18 cellular contexts compared by ENCODE assay signal in the genomic region with DNA sequence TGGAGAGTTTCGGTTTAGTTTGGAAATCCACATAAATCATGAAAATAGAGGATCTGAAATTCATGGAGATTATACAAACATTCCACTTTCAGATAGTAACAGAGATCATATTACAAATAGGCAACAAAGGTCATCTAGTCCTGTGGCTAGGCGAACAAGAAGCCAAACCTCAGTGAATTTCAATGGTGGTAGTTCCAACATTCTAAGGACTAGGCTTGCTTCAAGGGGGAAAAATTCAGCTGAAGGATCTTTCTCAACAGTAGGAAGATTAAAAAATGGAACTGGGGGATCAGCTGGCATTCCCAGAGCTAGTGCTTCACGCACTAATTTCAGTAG. TPM values are rescaled to one million over a fixed set of nuclear protein-coding genes. Genes with fewer than 3 reads are reported as not detected.
A peak's percentile ranks its signal among the peaks of the same experiment; 100 is the strongest.
DNase-seq lines count a peak whose midpoint lies in the region; ATAC-seq and TF ChIP-seq lines count a peak whose summit lies in the region.
"Had no signal": no experiment of that assay in that cellular context is flagged by ENCODE, and none has a peak within 500 bp of the region (broad histone marks: within the 10 kb centered on the region; RNA-seq: fewer than 3 reads in every experiment).

No MANE protein-coding gene starts in this region.

- H3K36me3 ChIP-seq in esophagus muscularis mucosa (no peaks in the 10 kb centered on the region), skeletal muscle satellite cell (ENCODE audit: insufficient read depth, low read length) (no peaks in the 10 kb centered on the region)
- H3K36me3 ChIP-seq: upper lobe of left lung had no signal

- no peaks in the 10 kb centered on the region for H3K27me3 Mint-ChIP-seq in activated CD4-positive, alpha-beta T cell treated with anti-CD3 and anti-CD28 coated beads, Interleukin-2, amount 10 ng/mL, durations not matched to agents 7 days and 5 days
- H3K27me3 Mint-ChIP-seq in activated CD8-positive, alpha-beta T cell treated with anti-CD3 and anti-CD28 coated beads for 36 hours, result no peaks in the 10 kb centered on the region

- TF ChIP-seq EP300 in esophagus muscularis mucosa (IDR thresholded peaks at IDR 0.05), result no peak

- no peak for TF ChIP-seq POLR2A in esophagus muscularis mucosa (IDR thresholded peaks at IDR 0.05; ENCODE audit: low read depth)

- CTCF ChIA-PET in activated CD4-positive, alpha-beta T cell treated with anti-CD3 and anti-CD28 coated beads, Interleukin-2, amount 10 ng/mL, durations not matched to agents 7 days and 5 days (lab: Charles Lee), result interaction anchor here (0.8 kb wide), 1 partner anchor 10 kb away, joined by 3 read pairs; no protein-coding TSS in a partner anchor
- CTCF ChIA-PET in activated CD8-positive, alpha-beta T cell treated with anti-CD3 and anti-CD28 coated beads for 36 hours (lab: Charles Lee), result interaction anchor here (1.1 kb wide), 1 partner anchor 50 kb away, joined by 4 read pairs; no protein-coding TSS in a partner anchor

- H3K27me3 ChIP-seq in esophagus muscularis mucosa, result no peaks in the 10 kb centered on the region
- H3K27me3 ChIP-seq in skeletal muscle satellite cell (ENCODE audit: control insufficient read depth, insufficient read depth, low read length), result no peaks in the 10 kb centered on the region
- H3K27me3 ChIP-seq: upper lobe of left lung had no signal

- H3K4me3 Mint-ChIP-seq in activated CD4-positive, alpha-beta T cell treated with anti-CD3 and anti-CD28 coated beads, Interleukin-2, amount 10 ng/mL, durations not matched to agents 7 days and 5 days, result no peak overlapping the region
- H3K4me3 Mint-ChIP-seq in activated CD8-positive, alpha-beta T cell treated with anti-CD3 and anti-CD28 coated beads for 36 hours, result no peak overlapping the region

- intact Hi-C loops in activated CD8-positive, alpha-beta T cell treated with anti-CD3 and anti-CD28 coated beads for 36 hours (cut with micrococcal nuclease), result no loop called here
- intact Hi-C loops in esophagus muscularis mucosa (cut with DNase I), result no loop called here

- POLR2A ChIA-PET in activated CD4-positive, alpha-beta T cell treated with anti-CD3 and anti-CD28 coated beads, Interleukin-2, amount 10 ng/mL, durations not matched to agents 7 days and 5 days (lab: Charles Lee), result no interaction called here
- POLR2A ChIA-PET in activated CD8-positive, alpha-beta T cell treated with anti-CD3 and anti-CD28 coated beads for 36 hours (lab: Charles Lee), result interaction anchor here (1.9 kb wide), 1 partner anchor 44 kb away, joined by 7 read pairs; no protein-coding TSS in a partner anchor

- no peak overlapping the region for H3K9ac ChIP-seq in skeletal muscle satellite cell (ENCODE audit: low read depth, low read length)

- H3K27ac Mint-ChIP-seq in activated CD4-positive, alpha-beta T cell treated with anti-CD3 and anti-CD28 coated beads, Interleukin-2, amount 10 ng/mL, durations not matched to agents 7 days and 5 days, result peak overlapping the region; percentile 71
- peak overlapping the region; percentile 81 for H3K27ac Mint-ChIP-seq in activated CD8-positive, alpha-beta T cell treated with anti-CD3 and anti-CD28 coated beads for 36 hours

- H3K36me3 Mint-ChIP-seq in activated CD4-positive, alpha-beta T cell treated with anti-CD3 and anti-CD28 coated beads, Interleukin-2, amount 10 ng/mL, durations not matched to agents 7 days and 5 days (ENCODE audit: low read depth), result peaks cover 45% of the 10 kb centered on the region
- peaks cover 43% of the 10 kb centered on the region for H3K36me3 Mint-ChIP-seq in activated CD8-positive, alpha-beta T cell treated with anti-CD3 and anti-CD28 coated beads for 36 hours (ENCODE audit: low read depth)

- ATAC-seq in activated CD8-positive, alpha-beta T cell treated with anti-CD3 and anti-CD28 coated beads for 36 hours, result no peak
- ATAC-seq in GM21529 (IDR thresholded peaks at IDR 0.05; ENCODE audit: unreplicated experiment), result no peak
- ATAC-seq: SK-N-SH treated with all-trans-retinoic acid at 6 μM for 48 hours had no signal

- H3K27ac ChIP-seq in esophagus muscularis mucosa (replicated peaks in 1 of 4) (no peak overlapping the region), coronary artery (no peak overlapping the region)
- H3K27ac ChIP-seq: upper lobe of left lung had no signal

- H3K4me3 ChIP-seq in esophagus muscularis mucosa (no peak overlapping the region), skeletal muscle satellite cell (ENCODE audit: low read length) (no peak overlapping the region), coronary artery (no peak overlapping the region)
- H3K4me3 ChIP-seq: upper lobe of left lung had no signal

- TF ChIP-seq CTCF in activated CD8-positive, alpha-beta T cell treated with anti-CD3 and anti-CD28 coated beads for 36 hours (IDR thresholded peaks at IDR 0.05), result no peak
- TF ChIP-seq CTCF in esophagus muscularis mucosa (IDR thresholded peaks at IDR 0.05) (no peak), coronary artery (IDR thresholded peaks at IDR 0.05) (no peak)

- WGBS in esophagus muscularis mucosa, result 94% methylated on average over 3 of the region's 3 CpGs

- H3K4me1 Mint-ChIP-seq in activated CD4-positive, alpha-beta T cell treated with anti-CD3 and anti-CD28 coated beads, Interleukin-2, amount 10 ng/mL, durations not matched to agents 7 days and 5 days, result peaks cover 84% of the 10 kb centered on the region
- peaks cover 84% of the 10 kb centered on the region for H3K4me1 Mint-ChIP-seq in activated CD8-positive, alpha-beta T cell treated with anti-CD3 and anti-CD28 coated beads for 36 hours (ENCODE audit: low read depth)

- peaks cover 2% of the 10 kb centered on the region for H3K9me3 Mint-ChIP-seq in activated CD4-positive, alpha-beta T cell treated with anti-CD3 and anti-CD28 coated beads, Interleukin-2, amount 10 ng/mL, durations not matched to agents 7 days and 5 days
- H3K9me3 Mint-ChIP-seq in activated CD8-positive, alpha-beta T cell treated with anti-CD3 and anti-CD28 coated beads for 36 hours, result no peaks in the 10 kb centered on the region

- H3K4me1 ChIP-seq in esophagus muscularis mucosa (peaks cover 70 to 87% (median 78%) of the 10 kb centered on the region in 4 donors), skeletal muscle satellite cell (ENCODE audit: control insufficient read depth, insufficient read depth, low read length) (peaks cover 42% of the 10 kb centered on the region)

- no peak for DNase-seq in activated CD4-positive, alpha-beta T cell treated with anti-CD3 and anti-CD28 coated beads, Interleukin-2, amount 10 ng/mL, durations not matched to agents 7 days and 5 days
- no peak for DNase-seq in activated CD4-positive, alpha-beta T cell treated with anti-CD3 and anti-CD28 coated beads, Interleukin-2, amount 50 U/mL, for 1 hour
- DNase-seq in activated CD8-positive, alpha-beta T cell treated with anti-CD3 and anti-CD28 coated beads for 36 hours, result no peak
- DNase-seq in esophagus muscularis mucosa (ENCODE audit: extremely low spot score) (peak; percentile 21), epidermal melanocyte (ENCODE audit: insufficient read length, low spot score) (no peak), coronary artery (ENCODE audit: low spot score) (no peak)
- DNase-seq: activated CD4-positive, CD25-positive, alpha-beta regulatory T cell; caudate nucleus; GDM1; head of caudate nucleus; kidney; NCI-H187; NCI-H524; posterior cingulate gyrus; upper lobe of left lung had no signal

- no peaks in the 10 kb centered on the region for H3K9me3 ChIP-seq in esophagus muscularis mucosa
- no peaks in the 10 kb centered on the region for H3K9me3 ChIP-seq in skeletal muscle satellite cell (replicated peaks; ENCODE audit: low read length)
- H3K9me3 ChIP-seq: upper lobe of left lung had no signal

- H3K4me2 ChIP-seq in skeletal muscle satellite cell (ENCODE audit: low read length), result peak overlapping the region; percentile 24

RNA-seq across cellular contexts. Expression of gene FOXO1, which starts 47.0 kb away (rescaled TPM):
- 10 to 100 TPM; 40.3 to 46.5 TPM for total RNA-seq in activated CD4-positive, alpha-beta T cell treated with anti-CD3 and anti-CD28 coated beads, Interleukin-2, amount 10 ng/mL, durations not matched to agents 7 days and 5 days
- total RNA-seq in activated CD8-positive, alpha-beta T cell treated with anti-CD3 and anti-CD28 coated beads for 36 hours, result 10 to 100 TPM; 30.6 to 30.8 TPM
- 10 to 100 TPM; 65.6 to 87.4 (median 78.5) TPM for total RNA-seq in esophagus muscularis mucosa
- total RNA-seq in skeletal muscle satellite cell (2012; rRNA removed), result 7.2 and 11.2 TPM in 2 replicates
